In genomic region chr17:45425125-45425983, GRCh38 we compare ENCODE assay signal across 8 cellular contexts.
DNase-seq lines count a peak whose midpoint lies in the region; ATAC-seq and TF ChIP-seq lines count a peak whose summit lies in the region.

No MANE protein-coding gene starts in this region.

- H3K36me3 ChIP-seq in BLaER1 treated with 17β-estradiol and CSF1 and Interleukin-3, amounts not matched to agents 10 nM and 100 nM, result peaks cover 0 to 29% (median 8%) of the 10 kb centered on the region in 11 experiments; a peak in 12 of 22 replicates
- H3K36me3 ChIP-seq in parathyroid adenoma (ENCODE audit: control insufficient read depth, insufficient read depth, low read length), result no peaks in the 10 kb centered on the region

- TF ChIP-seq CTCF in parathyroid adenoma (IDR thresholded peaks at IDR 0.05), result peak; percentile 50

- no peaks in the 10 kb centered on the region for H3K9me3 ChIP-seq in BLaER1 treated with 17β-estradiol and CSF1 and Interleukin-3, amounts not matched to agents 10 nM and 100 nM (replicated peaks in 1 of 11)
- no peaks in the 10 kb centered on the region for H3K9me3 ChIP-seq in parathyroid adenoma (ENCODE audit: control insufficient read depth, low read length)

- peaks cover 11% of the 10 kb centered on the region for H3K79me2 ChIP-seq in parathyroid adenoma

- peaks cover 52 to 56% (median 53%) of the 10 kb centered on the region in 10 experiments for H3K4me1 ChIP-seq in BLaER1 treated with 17β-estradiol and CSF1 and Interleukin-3, amounts not matched to agents 10 nM and 100 nM
- peaks cover 10% of the 10 kb centered on the region for H3K4me1 ChIP-seq in parathyroid adenoma

- H3K4me3 ChIP-seq in BLaER1 treated with 17β-estradiol and CSF1 and Interleukin-3, amounts not matched to agents 10 nM and 100 nM, result no peak overlapping the region; a peak in 1 of 20 replicates
- peak overlapping the region; percentile 68 for H3K4me3 ChIP-seq in parathyroid adenoma (ENCODE audit: low read depth, low read length)

- DNase-seq in RPMI8226 (peak; percentile 77), fibroblast of the conjunctiva (ENCODE audit: low read depth) (peak; percentile 45)

- H4K20me1 ChIP-seq in BLaER1 treated with 17β-estradiol and CSF1 and Interleukin-3, amounts not matched to agents 10 nM and 100 nM, result peaks cover 3 to 76% (median 53%) of the 10 kb centered on the region in 11 experiments; a peak in 16 of 22 replicates

- H3K9ac ChIP-seq in BLaER1 treated with 17β-estradiol and CSF1 and Interleukin-3, amounts not matched to agents 10 nM and 100 nM, result peak overlapping the region in 10 of 11 experiments; percentile 5 to 61 (median 44); a peak in 13 of 22 replicates
- no peak overlapping the region for H3K9ac ChIP-seq in parathyroid adenoma

- H3K27ac ChIP-seq in BLaER1 treated with 17β-estradiol and CSF1 and Interleukin-3, amounts not matched to agents 10 nM and 100 nM, result peak overlapping the region in 5 of 11 experiments; percentile 9 to 32 (median 27); a peak in 3 of 22 replicates
- peak overlapping the region; percentile 79 for H3K27ac ChIP-seq in parathyroid adenoma

- TF ChIP-seq EP300 in Ishikawa (IDR thresholded peaks at IDR 0.05; ENCODE audit: borderline replicate concordance), result no peak

- TF ChIP-seq RAD21 in Ishikawa (IDR thresholded peaks at IDR 0.05; ENCODE audit: low read depth), result peak; percentile 57

- no peaks in the 10 kb centered on the region for H3K27me3 ChIP-seq in BLaER1 treated with 17β-estradiol and CSF1 and Interleukin-3, amounts not matched to agents 10 nM and 100 nM
- H3K27me3 ChIP-seq in parathyroid adenoma (ENCODE audit: control insufficient read depth, insufficient read depth, low read length), result no peaks in the 10 kb centered on the region

- peak overlapping the region; percentile 89 for H2AFZ ChIP-seq in parathyroid adenoma

- peak overlapping the region; percentile 65 to 100 (median 78) for H3K4me2 ChIP-seq in BLaER1 treated with 17β-estradiol and CSF1 and Interleukin-3, amounts not matched to agents 10 nM and 100 nM
- peak overlapping the region; percentile 72 for H3K4me2 ChIP-seq in parathyroid adenoma (ENCODE audit: low read length)

- ATAC-seq in HG03108 (IDR thresholded peaks at IDR 0.05; ENCODE audit: unreplicated experiment) (no peak), HG02884 (IDR thresholded peaks at IDR 0.05; ENCODE audit: unreplicated experiment) (no peak), HG03571 (IDR thresholded peaks at IDR 0.05; ENCODE audit: unreplicated experiment) (no peak)

TF ChIP-seq in Ishikawa, 13 proteins besides CTCF, POLR2A, EP300 and RAD21:
- TF ChIP-seq NFIC (IDR thresholded peaks at IDR 0.05), result no peak; the same call in 1 of the 2 replicates
- no peak for TF ChIP-seq CEBPB (IDR thresholded peaks at IDR 0.05)
- peak; percentile 68 for TF ChIP-seq TAF1 (IDR thresholded peaks at IDR 0.05; ENCODE audit: low read depth)
- TF ChIP-seq MAX (IDR thresholded peaks at IDR 0.05), result peak; percentile 69
